1 cellular context compared by ENCODE assay signal in the genomic region with DNA sequence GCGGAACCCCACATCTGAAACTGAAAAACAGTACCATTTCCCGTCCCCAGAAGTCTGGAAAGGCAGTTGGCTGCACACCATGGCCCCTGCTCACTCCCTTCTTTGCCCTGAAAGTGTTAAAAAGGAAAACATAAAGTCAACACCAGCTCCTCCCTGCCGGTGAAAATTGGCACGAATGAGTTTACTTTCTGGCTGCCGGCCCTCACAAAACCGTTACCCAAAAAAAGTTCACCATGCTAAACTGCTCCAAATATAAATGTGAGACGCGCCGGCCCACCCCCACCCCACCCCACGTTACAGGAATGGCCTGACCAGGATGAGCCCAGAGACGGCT.
TF ChIP-seq lines count a peak whose summit lies in the region.

No MANE protein-coding gene starts in this region.

TF ChIP-seq in HCT116, 20 proteins besides CTCF, POLR2A, EP300 and RAD21 (continued from another document):
- TF ChIP-seq, protein P1, sequence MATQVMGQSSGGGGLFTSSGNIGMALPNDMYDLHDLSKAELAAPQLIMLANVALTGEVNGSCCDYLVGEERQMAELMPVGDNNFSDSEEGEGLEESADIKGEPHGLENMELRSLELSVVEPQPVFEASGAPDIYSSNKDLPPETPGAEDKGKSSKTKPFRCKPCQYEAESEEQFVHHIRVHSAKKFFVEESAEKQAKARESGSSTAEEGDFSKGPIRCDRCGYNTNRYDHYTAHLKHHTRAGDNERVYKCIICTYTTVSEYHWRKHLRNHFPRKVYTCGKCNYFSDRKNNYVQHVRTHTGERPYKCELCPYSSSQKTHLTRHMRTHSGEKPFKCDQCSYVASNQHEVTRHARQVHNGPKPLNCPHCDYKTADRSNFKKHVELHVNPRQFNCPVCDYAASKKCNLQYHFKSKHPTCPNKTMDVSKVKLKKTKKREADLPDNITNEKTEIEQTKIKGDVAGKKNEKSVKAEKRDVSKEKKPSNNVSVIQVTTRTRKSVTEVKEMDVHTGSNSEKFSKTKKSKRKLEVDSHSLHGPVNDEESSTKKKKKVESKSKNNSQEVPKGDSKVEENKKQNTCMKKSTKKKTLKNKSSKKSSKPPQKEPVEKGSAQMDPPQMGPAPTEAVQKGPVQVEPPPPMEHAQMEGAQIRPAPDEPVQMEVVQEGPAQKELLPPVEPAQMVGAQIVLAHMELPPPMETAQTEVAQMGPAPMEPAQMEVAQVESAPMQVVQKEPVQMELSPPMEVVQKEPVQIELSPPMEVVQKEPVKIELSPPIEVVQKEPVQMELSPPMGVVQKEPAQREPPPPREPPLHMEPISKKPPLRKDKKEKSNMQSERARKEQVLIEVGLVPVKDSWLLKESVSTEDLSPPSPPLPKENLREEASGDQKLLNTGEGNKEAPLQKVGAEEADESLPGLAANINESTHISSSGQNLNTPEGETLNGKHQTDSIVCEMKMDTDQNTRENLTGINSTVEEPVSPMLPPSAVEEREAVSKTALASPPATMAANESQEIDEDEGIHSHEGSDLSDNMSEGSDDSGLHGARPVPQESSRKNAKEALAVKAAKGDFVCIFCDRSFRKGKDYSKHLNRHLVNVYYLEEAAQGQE (IDR thresholded peaks at IDR 0.05; ENCODE audit: low read depth), result no peak
- TF ChIP-seq CBX3 (IDR thresholded peaks at IDR 0.05; ENCODE audit: low read depth) (no peak), CEBPB (IDR thresholded peaks at IDR 0.05; ENCODE audit: low read depth) (no peak), EGR1 (IDR thresholded peaks at IDR 0.05; ENCODE audit: low read depth) (no peak), SIN3A (IDR thresholded peaks at IDR 0.05; ENCODE audit: low read depth) (no peak)
- TF ChIP-seq, protein P2, sequence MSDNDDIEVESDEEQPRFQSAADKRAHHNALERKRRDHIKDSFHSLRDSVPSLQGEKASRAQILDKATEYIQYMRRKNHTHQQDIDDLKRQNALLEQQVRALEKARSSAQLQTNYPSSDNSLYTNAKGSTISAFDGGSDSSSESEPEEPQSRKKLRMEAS (IDR thresholded peaks at IDR 0.05), result no peak
